In genomic region chr9:34701023-34701768, GRCh38 we compare ENCODE assay signal across 8 cellular contexts. TPM values are rescaled to one million over a fixed set of nuclear protein-coding genes. Genes with fewer than 3 reads are reported as not detected.
DNase-seq lines count a peak whose midpoint lies in the region; ATAC-seq lines count a peak whose summit lies in the region.

No MANE protein-coding gene starts in this region.

- H3K4me1 Mint-ChIP-seq in naive B cell = peaks cover 13 to 16% (median 15%) of the 10 kb centered on the region in 3 donors

- peak; percentile 63 for DNase-seq in EL
- peak; percentile 14 for DNase-seq in HS-27A (ENCODE audit: low read depth)
- DNase-seq in OCI-M1 (lab: John Stamatoyannopoulos, UW) = peak; percentile 50
- DNase-seq in activated T-helper 1 cell treated with anti-CD3 and anti-CD28 coated beads, Interleukin-2, amount 50 U/mL, for 16 hours (ENCODE audit: low read depth in 1 of 2, low spot score in 1 of 2) = peak; percentile 52 to 68
- peak; percentile 35 for DNase-seq in fibroblast of peridontal ligament (ENCODE audit: extremely low read depth)
- DNase-seq in naive B cell = peak; percentile 53
- peak; percentile 54 for DNase-seq in stimulated activated CD8-positive, alpha-beta memory T cell treated with anti-CD3 and anti-CD28 coated beads, Interleukin-7, amount 100 ng/mL, for 24 hours (ENCODE audit: low read depth)
- no peak for DNase-seq in NCI-H82 (lab: John Stamatoyannopoulos, UW)

- ATAC-seq in naive B cell (ENCODE audit: low read depth in 2 of 2) = peak; percentile 79 to 81

- peaks cover 20 to 40% (median 36%) of the 10 kb centered on the region in 3 donors for H3K27me3 Mint-ChIP-seq in naive B cell

- no peaks in the 10 kb centered on the region for H3K36me3 Mint-ChIP-seq in naive B cell

- H3K27ac Mint-ChIP-seq in naive B cell = no peak overlapping the region

- no peaks in the 10 kb centered on the region for H3K9me3 Mint-ChIP-seq in naive B cell

- H3K4me3 Mint-ChIP-seq in naive B cell = peak overlapping the region in 7 of 8 donors; percentile 11 to 93 (median 63)

RNA-seq across cellular contexts. Expression of gene CCL21, which starts 8.7 kb away (rescaled TPM):
- not detected for polyA plus RNA-seq in naive B cell (ENCODE audit: low read depth in 6 of 6)

RNA-seq across cellular contexts. Expression of gene CCL19, which starts 10.1 kb away (rescaled TPM):
- not detected for polyA plus RNA-seq in naive B cell (ENCODE audit: low read depth in 6 of 6)

RNA-seq across cellular contexts. Expression of gene CCL27, which starts 38.7 kb away (rescaled TPM):
- not detected for polyA plus RNA-seq in naive B cell (ENCODE audit: low read depth in 6 of 6)

RNA-seq across cellular contexts. Expression of gene IL11RA, which starts 49.2 kb away (rescaled TPM):
- polyA plus RNA-seq in naive B cell (ENCODE audit: low read depth in 6 of 6) = 1 to 10 TPM; 2.0 to 7.4 (median 3.0) TPM

RNA-seq across cellular contexts. Expression of gene GALT, which starts 54.7 kb away (rescaled TPM):
- 10 to 100 TPM; 29.1 to 51.1 (median 36.3) TPM for polyA plus RNA-seq in naive B cell (ENCODE audit: low read depth in 6 of 6)
